Comparison of ENCODE assay signal across 20 cellular contexts in the genomic region with DNA sequence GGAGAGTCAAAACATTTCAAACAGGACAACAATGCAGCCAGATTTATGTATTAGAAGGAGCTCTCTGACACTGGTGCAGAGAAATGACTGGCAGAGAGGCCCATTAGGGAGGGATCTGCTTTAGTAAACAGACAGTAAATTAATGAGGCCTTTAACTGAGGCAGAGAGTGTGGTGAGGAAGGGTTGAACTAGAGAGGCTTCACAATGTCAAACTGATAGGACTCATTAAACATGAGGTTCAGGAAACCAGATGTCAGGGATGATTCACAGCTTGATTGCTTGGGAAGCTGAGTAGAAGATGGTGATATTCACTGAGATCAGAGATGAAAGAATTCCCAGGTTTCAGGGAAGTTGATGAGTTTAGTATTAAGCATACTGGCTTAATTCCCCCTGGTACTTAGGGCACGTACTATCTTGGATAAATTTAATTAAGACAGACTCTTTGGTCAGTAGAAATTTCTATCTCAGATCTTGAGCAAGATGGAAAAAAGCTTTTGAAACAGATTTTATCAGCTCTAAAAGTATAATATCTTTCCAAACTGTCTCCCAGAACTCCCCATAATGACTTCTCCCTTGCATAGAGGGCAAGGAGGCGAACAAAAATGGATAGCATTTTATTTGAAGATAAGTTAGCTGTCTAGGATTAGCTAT. TPM values are rescaled to one million over a fixed set of nuclear protein-coding genes. Genes with fewer than 3 reads are reported as not detected.
DNase-seq lines count a peak whose midpoint lies in the region; TF ChIP-seq lines count a peak whose summit lies in the region.
"Had no signal": no experiment of that assay in that cellular context is flagged by ENCODE, and none has a peak within 500 bp of the region (broad histone marks: within the 10 kb centered on the region; RNA-seq: fewer than 3 reads in every experiment).

No MANE protein-coding gene starts in this region.

- TF ChIP-seq CTCF in AG04450 (IDR thresholded peaks at IDR 0.05; ENCODE audit: low read depth, low read length): no peak
- TF ChIP-seq CTCF in HFF-Myc (IDR thresholded peaks at IDR 0.05; ENCODE audit: low read depth, low read length, missing control alignments): no peak
- TF ChIP-seq CTCF in GM10266 (IDR thresholded peaks at IDR 0.05; ENCODE audit: control insufficient read depth, insufficient read depth, low read depth, missing control alignments): no peak

- DNase-seq in AG04450 (ENCODE audit: low read depth, low spot score): no peak
- DNase-seq in HFF-Myc (ENCODE audit: extremely low read depth, low read depth): peak; percentile 56
- DNase-seq in amniotic epithelial cell (ENCODE audit: low read depth): peak; percentile 99
- peak; percentile 83 for DNase-seq in kidney glomerular epithelial cell (lab: John Stamatoyannopoulos, UW)
- no peak for DNase-seq in NCI-H748 (lab: John Stamatoyannopoulos, UW; ENCODE audit: unreplicated experiment)
- DNase-seq in dermis blood vessel endothelial cell: no peak
- no peak for DNase-seq in GM10266 (ENCODE audit: extremely low spot score)
- no peak for DNase-seq in activated naive CD4-positive, alpha-beta T cell treated with anti-CD3 and anti-CD28 coated beads, Interleukin-2, amount 50 U/mL, for 16 hours
- DNase-seq: activated CD4-positive, alpha-beta T cell treated with anti-CD3 and anti-CD28 coated beads, Interleukin-2, amount 50 U/mL, for 48 hours; AML-193; erythroblast; hippocampal formation; left colon; MM.1S; naive B cell; NCI-H1930; NCI-H524; stimulated activated CD4-positive, alpha-beta T cell treated with anti-CD3 and anti-CD28 coated beads, Interleukin-15, amount 100 ng/mL, for 24 hours had no signal

- no peak overlapping the region for H3K4me3 ChIP-seq in AG04450 (ENCODE audit: low read depth, low read length)
- no peak overlapping the region for H3K4me3 ChIP-seq in HFF-Myc (replicated peaks; ENCODE audit: low read depth, low read length)

- H3K9me3 ChIP-seq in AG04450 (ENCODE audit: control insufficient read depth, insufficient read depth, low read length): no peaks in the 10 kb centered on the region

- peak overlapping the region; percentile 47 for H3K27ac ChIP-seq in AG04450 (ENCODE audit: low read depth, low read length)

- CTCF ChIA-PET in AG04450 (lab: Charles Lee): no interaction called here

- H3K27me3 ChIP-seq in AG04450 (ENCODE audit: control insufficient read depth, insufficient read depth, low read length): no peaks in the 10 kb centered on the region

- POLR2A ChIA-PET in AG04450 (lab: Yijun Ruan, JAX): no interaction called here

RNA-seq across cellular contexts. Expression of gene MUSK, which starts 8.6 kb away (rescaled TPM):
- 0.58 and 0.77 TPM in 2 replicates for polyA plus RNA-seq in AG04450 (2011; rRNA removed)
- 1.1 TPM in 2 replicates for polyA minus RNA-seq in AG04450 (2011; rRNA and poly(A)+ RNA removed)
- not detected in 2 replicates for total RNA-seq in dermis blood vessel endothelial cell
- total RNA-seq: OCI-LY7, progenitor cell of endocrine pancreas had no signal

Comparison
In these comparisons a context has a peak if more than half of its experiments do, and no peak if none do; other contexts are left out.
1. DNase-seq: peak in HFF-Myc (single experiment), amniotic epithelial cell (single experiment) and kidney glomerular epithelial cell (single experiment); none in AG04450 (single experiment), NCI-H748 (single experiment), dermis blood vessel endothelial cell (single experiment), GM10266 (single experiment) and activated naive CD4-positive, alpha-beta T cell treated with anti-CD3 and anti-CD28 coated beads, Interleukin-2, amount 50 U/mL, for 16 hours (single experiment).